Comparison of ENCODE assay signal across 35 cellular contexts in the genomic region with DNA sequence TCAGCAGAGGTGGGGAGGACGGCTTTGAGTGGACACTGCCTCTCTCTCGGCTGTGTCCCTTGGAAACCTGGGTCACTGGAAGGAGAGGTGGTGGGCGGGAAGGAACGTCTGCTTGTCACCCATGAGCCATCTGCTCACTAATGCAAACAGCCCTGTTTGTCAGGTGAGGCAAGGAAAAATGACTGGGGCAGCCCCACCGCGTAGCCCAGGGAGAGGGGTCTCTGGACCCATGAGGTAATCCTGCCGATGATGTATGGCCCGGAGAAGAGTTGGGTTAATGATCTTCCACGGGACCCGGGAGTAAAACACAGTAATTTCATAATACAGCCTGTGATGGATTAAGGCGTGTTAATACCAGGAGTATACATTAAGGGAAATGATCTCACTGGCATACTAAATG.
DNase-seq lines count a peak whose midpoint lies in the region; ATAC-seq, FAIRE-seq and TF ChIP-seq lines count a peak whose summit lies in the region.
"Had no signal": no experiment of that assay in that cellular context is flagged by ENCODE, and none has a peak within 500 bp of the region (broad histone marks: within the 10 kb centered on the region; RNA-seq: fewer than 3 reads in every experiment).

No MANE protein-coding gene starts in this region.

- no peak overlapping the region for H3K27ac ChIP-seq in HepG2 (ENCODE audit: extremely low read length, insufficient read depth, low read length)
- no peak overlapping the region for H3K27ac ChIP-seq in right lobe of liver
- H3K27ac ChIP-seq in WERI-Rb-1: peak overlapping the region; percentile 68
- H3K27ac ChIP-seq: 22Rv1; A549; BLaER1; BLaER1 treated with 17β-estradiol and CSF1 and Interleukin-3, amounts not matched to agents 10 nM and 100 nM; C4-2B had no signal

- in situ Hi-C loops in HepG2 (cut with HindIII; ENCODE audit: extremely low pct_ligation_motif_present, low pct_unique_long_range_greater_than_20kb): no loop called here

- intact Hi-C loops in HepG2 (cut with micrococcal nuclease; ENCODE audit: unreplicated experiment) (no loop called here), right lobe of liver (cut with DNase I) (no loop called here)

- peaks cover 0 to 5% of the 10 kb centered on the region in 2 experiments; a peak in 1 of 5 replicates for H3K27me3 ChIP-seq in HepG2 (ENCODE audit: control insufficient read depth in 1 of 2, insufficient read depth in 2 of 2, low read length in 2 of 2)
- no peaks in the 10 kb centered on the region for H3K27me3 ChIP-seq in right lobe of liver
- no peaks in the 10 kb centered on the region for H3K27me3 ChIP-seq in WERI-Rb-1 (ENCODE audit: insufficient read depth, low read depth, severe bottlenecking)
- H3K27me3 ChIP-seq: BE2C; BLaER1; BLaER1 treated with 17β-estradiol and CSF1 and Interleukin-3, amounts not matched to agents 10 nM and 100 nM had no signal

- H3K79me2 ChIP-seq in HepG2 (ENCODE audit: insufficient read depth, low read length): no peaks in the 10 kb centered on the region

- no peak for TF ChIP-seq RAD21 in HepG2 (CRISPR knock-in tag; IDR thresholded peaks at IDR 0.05)

- peak; percentile 11 for DNase-seq in NCI-H2171 treated with DMSO at 0.1 percent for 48 hours (lab: John Stamatoyannopoulos, UW)
- no peak for DNase-seq in NCI-H2171 (lab: John Stamatoyannopoulos, UW)
- DNase-seq in NCI-H82 (lab: John Stamatoyannopoulos, UW): peak; percentile 40
- no peak for DNase-seq in NCI-H82 treated with DMSO at 0.1 percent for 48 hours (lab: John Stamatoyannopoulos, UW; ENCODE audit: unreplicated experiment)
- DNase-seq in HepG2 (ENCODE audit: low spot score): peak; percentile 10
- DNase-seq in right lobe of liver: no peak
- peak; percentile 66 for DNase-seq in WERI-Rb-1
- DNase-seq: 8988T; ACHN; AML-193; BE2C; C1 segment of cervical spinal cord; Caco-2; Calu3; CD4-positive, alpha-beta memory T cell; CD4-positive, alpha-beta T cell; CD4-positive, CD25-positive, alpha-beta regulatory T cell; CD8-positive, alpha-beta memory T cell; CD8-positive, alpha-beta T cell; COR-L47; DMS 273 treated with DMSO at 0.1 percent for 48 hours; DMS153; DMS53; DMS79; DMS79 treated with DMSO at 0.1 percent for 48 hours; DND-41; EL had no signal

- no peaks in the 10 kb centered on the region for H4K20me1 ChIP-seq in HepG2 (ENCODE audit: insufficient read depth, low read length)
- H4K20me1 ChIP-seq: BLaER1; BLaER1 treated with 17β-estradiol and CSF1 and Interleukin-3, amounts not matched to agents 10 nM and 100 nM had no signal

- ATAC-seq in HepG2 (peak; percentile 68), right lobe of liver (no peak), HG03045 (IDR thresholded peaks at IDR 0.05; ENCODE audit: unreplicated experiment) (no peak)
- ATAC-seq: A549; CD8-positive, alpha-beta T cell had no signal

- POLR2A ChIA-PET in HepG2 (lab: Yijun Ruan, JAX): no interaction called here

- FAIRE-seq in HepG2 (lab: Jason Lieb, UNC): no peak
- FAIRE-seq: A204.1, A549, D721Med had no signal

- BruUV-seq in HepG2 (replicated peaks; lab: Mats Ljungman, UMichigan): no TSS peak

- no peak overlapping the region for H3K9ac ChIP-seq in HepG2 (ENCODE audit: insufficient read depth, low read depth, low read length)
- H3K9ac ChIP-seq: BLaER1; BLaER1 treated with 17β-estradiol and CSF1 and Interleukin-3, amounts not matched to agents 10 nM and 100 nM had no signal

- no peak for TF ChIP-seq CTCF in HepG2 (CRISPR knock-in tag; IDR thresholded peaks at IDR 0.05)
- no peak for TF ChIP-seq CTCF in right lobe of liver (IDR thresholded peaks at IDR 0.05)
- no peak for TF ChIP-seq CTCF in WERI-Rb-1 (IDR thresholded peaks at IDR 0.05; ENCODE audit: low read depth, low read length)

- H3K4me3 ChIP-seq in HepG2 (replicated peaks in 1 of 3; ENCODE audit: insufficient read depth in 1 of 3, low read depth in 2 of 3, low read length in 3 of 3) (no peak overlapping the region), right lobe of liver (no peak overlapping the region), WERI-Rb-1 (ENCODE audit: low read depth, low read length) (no peak overlapping the region)
- H3K4me3 ChIP-seq: A549; BLaER1; BLaER1 treated with 17β-estradiol and CSF1 and Interleukin-3, amounts not matched to agents 10 nM and 100 nM had no signal

- CTCF ChIA-PET in HepG2 (lab: Yijun Ruan, JAX; ENCODE audit: low intra/inter-chr PET ratio, low total read pairs): no interaction called here

- H3K9me3 ChIP-seq in HepG2 (ENCODE audit: low read length): no peaks in the 10 kb centered on the region
- H3K9me3 ChIP-seq in right lobe of liver: no peaks in the 10 kb centered on the region
- H3K9me3 ChIP-seq in WERI-Rb-1 (ENCODE audit: severe bottlenecking): no peaks in the 10 kb centered on the region
- H3K9me3 ChIP-seq: A549; BE2C; BLaER1; BLaER1 treated with 17β-estradiol and CSF1 and Interleukin-3, amounts not matched to agents 10 nM and 100 nM; Caco-2 had no signal

- 2% methylated on average over 11 of the region's 11 CpGs for WGBS in HepG2 (ENCODE audit: low lambda C conversion rate)
- 55% methylated on average over 7 of the region's 11 CpGs for WGBS in right lobe of liver (ENCODE audit: insufficient coverage, low coverage, low lambda C conversion rate, missing lambda C conversion rate)

- H3K4me1 ChIP-seq in HepG2 (ENCODE audit: insufficient read depth, low read length): no peaks in the 10 kb centered on the region
- peaks cover 0 to 14% (median under 1%) of the 10 kb centered on the region in 4 donors for H3K4me1 ChIP-seq in right lobe of liver
- H3K4me1 ChIP-seq: A549; BE2C; BLaER1; BLaER1 treated with 17β-estradiol and CSF1 and Interleukin-3, amounts not matched to agents 10 nM and 100 nM; Caco-2 had no signal

- H2AFZ ChIP-seq in HepG2 (ENCODE audit: low read length): no peak overlapping the region

- TF ChIP-seq POLR2A in HepG2 (IDR thresholded peaks at IDR 0.05; ENCODE audit: insufficient read depth in 1 of 2, low read depth in 2 of 2, low read length in 2 of 2) (no peak), right lobe of liver (IDR thresholded peaks at IDR 0.05) (no peak)

- TF ChIP-seq EP300 in HepG2 (IDR thresholded peaks at IDR 0.05; ENCODE audit: low read depth in 2 of 2, low read length in 2 of 2) (no peak), HepG2 (CRISPR knock-in tag; IDR thresholded peaks at IDR 0.05; ENCODE audit: borderline replicate concordance) (no peak)

- H3K36me3 ChIP-seq in HepG2 (replicated peaks in 1 of 2; ENCODE audit: control insufficient read depth in 1 of 2, insufficient read depth in 2 of 2, low read length in 2 of 2): no peaks in the 10 kb centered on the region
- no peaks in the 10 kb centered on the region for H3K36me3 ChIP-seq in right lobe of liver
- no peaks in the 10 kb centered on the region for H3K36me3 ChIP-seq in WERI-Rb-1
- H3K36me3 ChIP-seq: BE2C; BLaER1; BLaER1 treated with 17β-estradiol and CSF1 and Interleukin-3, amounts not matched to agents 10 nM and 100 nM had no signal

- no peak overlapping the region for H3K4me2 ChIP-seq in HepG2 (ENCODE audit: low read depth, low read length)
- H3K4me2 ChIP-seq: A549; BLaER1; BLaER1 treated with 17β-estradiol and CSF1 and Interleukin-3, amounts not matched to agents 10 nM and 100 nM had no signal

TF ChIP-seq in HepG2, 621 proteins besides CTCF, POLR2A, EP300 and RAD21:
- no peak for TF ChIP-seq SALL1 (CRISPR knock-in tag; IDR thresholded peaks at IDR 0.05)
- TF ChIP-seq CENPT (CRISPR knock-in tag; IDR thresholded peaks at IDR 0.05; ENCODE audit: low read depth): no peak
- TF ChIP-seq NCOA2 (CRISPR knock-in tag; IDR thresholded peaks at IDR 0.05): no peak
- TF ChIP-seq KMT2B (CRISPR knock-in tag; IDR thresholded peaks at IDR 0.05): no peak
- TF ChIP-seq KDM2A (CRISPR knock-in tag; IDR thresholded peaks at IDR 0.05; ENCODE audit: borderline replicate concordance, low read depth): no peak
- no peak for TF ChIP-seq SRY (CRISPR knock-in tag; IDR thresholded peaks at IDR 0.05)
- no peak for TF ChIP-seq ZNF678 (CRISPR knock-in tag; IDR thresholded peaks at IDR 0.05)
- TF ChIP-seq PAF1 (CRISPR knock-in tag; IDR thresholded peaks at IDR 0.05): no peak
- no peak for TF ChIP-seq CHCHD3 (CRISPR knock-in tag; IDR thresholded peaks at IDR 0.05)
- TF ChIP-seq, protein P1, sequence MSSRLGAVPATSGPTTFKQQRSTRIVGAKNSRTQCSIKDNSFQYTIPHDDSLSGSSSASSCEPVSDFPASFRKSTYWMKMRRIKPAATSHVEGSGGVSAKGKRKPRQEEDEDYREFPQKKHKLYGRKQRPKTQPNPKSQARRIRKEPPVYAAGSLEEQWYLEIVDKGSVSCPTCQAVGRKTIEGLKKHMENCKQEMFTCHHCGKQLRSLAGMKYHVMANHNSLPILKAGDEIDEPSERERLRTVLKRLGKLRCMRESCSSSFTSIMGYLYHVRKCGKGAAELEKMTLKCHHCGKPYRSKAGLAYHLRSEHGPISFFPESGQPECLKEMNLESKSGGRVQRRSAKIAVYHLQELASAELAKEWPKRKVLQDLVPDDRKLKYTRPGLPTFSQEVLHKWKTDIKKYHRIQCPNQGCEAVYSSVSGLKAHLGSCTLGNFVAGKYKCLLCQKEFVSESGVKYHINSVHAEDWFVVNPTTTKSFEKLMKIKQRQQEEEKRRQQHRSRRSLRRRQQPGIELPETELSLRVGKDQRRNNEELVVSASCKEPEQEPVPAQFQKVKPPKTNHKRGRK (CRISPR knock-in tag; IDR thresholded peaks at IDR 0.05): no peak
- TF ChIP-seq ZNF629 (CRISPR knock-in tag; conservative IDR thresholded peaks at IDR 0.05): no peak
- TF ChIP-seq, protein P2, sequence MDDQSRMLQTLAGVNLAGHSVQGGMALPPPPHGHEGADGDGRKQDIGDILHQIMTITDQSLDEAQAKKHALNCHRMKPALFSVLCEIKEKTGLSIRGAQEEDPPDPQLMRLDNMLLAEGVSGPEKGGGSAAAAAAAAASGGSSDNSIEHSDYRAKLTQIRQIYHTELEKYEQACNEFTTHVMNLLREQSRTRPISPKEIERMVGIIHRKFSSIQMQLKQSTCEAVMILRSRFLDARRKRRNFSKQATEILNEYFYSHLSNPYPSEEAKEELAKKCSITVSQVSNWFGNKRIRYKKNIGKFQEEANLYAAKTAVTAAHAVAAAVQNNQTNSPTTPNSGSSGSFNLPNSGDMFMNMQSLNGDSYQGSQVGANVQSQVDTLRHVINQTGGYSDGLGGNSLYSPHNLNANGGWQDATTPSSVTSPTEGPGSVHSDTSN (CRISPR knock-in tag; IDR thresholded peaks at IDR 0.05; ENCODE audit: borderline replicate concordance): no peak
- no peak for TF ChIP-seq RXRB (CRISPR knock-in tag; IDR thresholded peaks at IDR 0.05; ENCODE audit: borderline replicate concordance)
- TF ChIP-seq ZNF496 (CRISPR knock-in tag; IDR thresholded peaks at IDR 0.05; ENCODE audit: insufficient replicate concordance): no peak
- no peak for TF ChIP-seq ZNF746 (CRISPR knock-in tag; IDR thresholded peaks at IDR 0.05)
- no peak for TF ChIP-seq ATM (IDR thresholded peaks at IDR 0.05; ENCODE audit: borderline replicate concordance)

Comparison
In these comparisons a context has a peak if more than half of its experiments do, and no peak if none do; other contexts are left out.
1. DNase-seq: peak in NCI-H2171 treated with DMSO at 0.1 percent for 48 hours (single experiment), NCI-H82 (single experiment), HepG2 (single experiment) and WERI-Rb-1 (single experiment); none in NCI-H2171 (single experiment), NCI-H82 treated with DMSO at 0.1 percent for 48 hours (single experiment) and right lobe of liver (0 of 3).